1 cellular context compared by ENCODE assay signal in genomic region chr16:69481901-69482341, GRCh38.
TF ChIP-seq lines count a peak whose summit lies in the region.

No MANE protein-coding gene starts in this region.

TF ChIP-seq in HepG2, 621 proteins besides CTCF, POLR2A, EP300 and RAD21 (continued from another document):
- no peak for TF ChIP-seq ZNF512 (CRISPR knock-in tag; IDR thresholded peaks at IDR 0.05)
- no peak for TF ChIP-seq HOMEZ (CRISPR knock-in tag; IDR thresholded peaks at IDR 0.05; ENCODE audit: low read depth)
- TF ChIP-seq, protein P1, sequence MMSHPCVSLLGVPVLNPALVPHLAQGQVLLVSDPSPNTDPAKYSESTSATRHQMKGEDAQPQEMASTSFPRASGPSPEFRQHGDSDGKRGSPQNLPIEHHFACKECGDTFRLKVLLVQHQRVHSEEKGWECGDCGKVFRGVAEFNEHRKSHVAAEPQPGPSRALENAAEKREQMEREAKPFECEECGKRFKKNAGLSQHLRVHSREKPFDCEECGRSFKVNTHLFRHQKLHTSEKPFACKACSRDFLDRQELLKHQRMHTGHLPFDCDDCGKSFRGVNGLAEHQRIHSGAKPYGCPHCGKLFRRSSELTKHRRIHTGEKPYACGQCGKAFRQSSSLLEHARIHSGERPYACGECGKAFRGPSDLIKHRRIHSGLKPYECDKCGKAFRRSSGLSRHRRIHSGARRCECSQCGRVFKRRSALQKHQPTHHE (CRISPR knock-in tag; IDR thresholded peaks at IDR 0.05; ENCODE audit: borderline replicate concordance): no peak
